In genomic region chr19:34837262-34837661, GRCh38 we compare ENCODE assay signal across 1 cellular context.
TF ChIP-seq lines count a peak whose summit lies in the region.

No MANE protein-coding gene starts in this region.

TF ChIP-seq in SK-N-SH treated with all-trans-retinoic acid at 6 μM for 48 hours, 23 proteins besides CTCF, POLR2A, EP300 and RAD21 (continued from another document):
- no peak for TF ChIP-seq PATZ1 (CRISPR knock-in tag; IDR thresholded peaks at IDR 0.05; ENCODE audit: borderline replicate concordance)
- TF ChIP-seq TCF4 (CRISPR knock-in tag; IDR thresholded peaks at IDR 0.05; ENCODE audit: borderline replicate concordance): peak; percentile 81; the same call in 1 of the 2 replicates
- TF ChIP-seq CREB5 (CRISPR knock-in tag; IDR thresholded peaks at IDR 0.05; ENCODE audit: low read depth): no peak
- TF ChIP-seq SNAI2 (CRISPR knock-in tag; IDR thresholded peaks at IDR 0.05): no peak
- TF ChIP-seq ZNF8 (CRISPR knock-in tag; IDR thresholded peaks at IDR 0.05): no peak
- TF ChIP-seq GLIS3 (CRISPR knock-in tag; IDR thresholded peaks at IDR 0.05): no peak
- TF ChIP-seq CSRNP3 (CRISPR knock-in tag; IDR thresholded peaks at IDR 0.05): no peak
- TF ChIP-seq ZFP30 (CRISPR knock-in tag; IDR thresholded peaks at IDR 0.05): no peak
- no peak for TF ChIP-seq POU6F1 (CRISPR knock-in tag; IDR thresholded peaks at IDR 0.05; ENCODE audit: borderline replicate concordance, low read depth)
- TF ChIP-seq BACH2 (CRISPR knock-in tag; IDR thresholded peaks at IDR 0.05; ENCODE audit: borderline replicate concordance): no peak
